ENCODE assay signal across 22 cellular contexts in genomic region chr9:133528001-133528886, GRCh38. TPM values are rescaled to one million over a fixed set of nuclear protein-coding genes. Genes with fewer than 3 reads are reported as not detected.
A peak's percentile ranks its signal among the peaks of the same experiment; 100 is the strongest.
DNase-seq lines count a peak whose midpoint lies in the region; ATAC-seq, FAIRE-seq and TF ChIP-seq lines count a peak whose summit lies in the region.
"Had no signal": no experiment of that assay in that cellular context is flagged by ENCODE, and none has a peak within 500 bp of the region (broad histone marks: within the 10 kb centered on the region; RNA-seq: fewer than 3 reads in every experiment).

No MANE protein-coding gene starts in this region.

- peak overlapping the region; percentile 52 for H2BK120ac ChIP-seq in H1 (replicated peaks; ENCODE audit: low read depth, low read length)

- no peak for DNase-seq in Right ventricle myocardium superior
- no peak for DNase-seq in right atrium auricular region (ENCODE audit: low spot score)
- no peak for DNase-seq in H1 (ENCODE audit: low read depth in 1 of 2, low spot score in 2 of 2)
- DNase-seq in neural progenitor cell (ENCODE audit: low spot score) = peak; percentile 53
- no peak for DNase-seq in activated CD4-positive, alpha-beta T cell treated with anti-CD3 and anti-CD28 coated beads, Interleukin-2, amount 50 U/mL, for 48 hours
- no peak for DNase-seq in lower leg skin (ENCODE audit: low spot score in 2 of 2)
- no peak for DNase-seq in kidney glomerular epithelial cell (lab: John Stamatoyannopoulos, UW)
- no peak for DNase-seq in Kasumi-1 (lab: John Stamatoyannopoulos, UW)
- DNase-seq: activated CD4-positive, CD25-positive, alpha-beta regulatory T cell treated with anti-CD3 and anti-CD28 coated beads, Interleukin-2, amount 50 U/mL, for 72 hours; cortex of kidney; GF-D8; NCI-H1694; NCI-H2227 treated with DMSO at 0.1 percent for 48 hours; PC-3 had no signal

- POLR2A ChIA-PET in H1 (lab: Charles Lee; ENCODE audit: partially characterized antibody) = interaction anchor here (1.6 to 3.0 kb wide), 3 partner anchors 10 to 69 kb away, joined by 4 to 11 read pairs (median 9); partner anchors contain the start of gene CACFD1

- TF ChIP-seq CTCF in right atrium auricular region (IDR thresholded peaks at IDR 0.05) = no peak
- TF ChIP-seq CTCF in H1 (IDR thresholded peaks at IDR 0.05; ENCODE audit: control extremely low read depth in 1 of 3, insufficient read depth in 1 of 3, low read depth in 1 of 3, low read length in 3 of 3) = no peak
- no peak for TF ChIP-seq CTCF in neural progenitor cell (IDR thresholded peaks at IDR 0.05)
- TF ChIP-seq CTCF in lower leg skin (IDR thresholded peaks at IDR 0.05) = no peak

- H3K14ac ChIP-seq in H1 (ENCODE audit: insufficient read length) = no peak overlapping the region

- H3K27me3 ChIP-seq in right atrium auricular region = no peaks in the 10 kb centered on the region
- peaks cover 0 to 7% (median 3%) of the 10 kb centered on the region in 4 experiments; a peak in 6 of 7 replicates for H3K27me3 ChIP-seq in H1 (replicated peaks in 1 of 4; ENCODE audit: control insufficient read depth in 3 of 4, extremely low read depth in 1 of 4, insufficient read depth in 3 of 4, low read length in 3 of 4)
- peaks cover 2% of the 10 kb centered on the region for H3K27me3 ChIP-seq in neural progenitor cell

- no peaks in the 10 kb centered on the region for H3K9me3 ChIP-seq in right atrium auricular region
- H3K9me3 ChIP-seq in H1 (ENCODE audit: insufficient read depth in 2 of 2, low read depth in 1 of 2, low read length in 1 of 2) = no peaks in the 10 kb centered on the region
- no peaks in the 10 kb centered on the region for H3K9me3 ChIP-seq in neural progenitor cell (ENCODE audit: low read depth)

- H3K18ac ChIP-seq in H1 (ENCODE audit: extremely low read depth, low read length) = peak overlapping the region; percentile 60

- no peaks in the 10 kb centered on the region for H3K9me3 Mint-ChIP-seq in neural progenitor cell
- H3K9me3 Mint-ChIP-seq: IgD-negative memory B cell; stimulated activated naive CD8-positive, alpha-beta T cell treated with anti-CD3 and anti-CD28 coated beads, Interleukin-15, Interleukin-2, amounts not matched to agents 100 ng/mL and 50 ng/mL, for 24 hours had no signal

- TF ChIP-seq RAD21 in H1 (IDR thresholded peaks at IDR 0.05 in 1 of 2, conservative IDR thresholded peaks at IDR 0.05 in 1 of 2; ENCODE audit: low read depth in 2 of 2, low read length in 2 of 2) = no peak; a peak in 1 of 4 replicates

- no peak overlapping the region for H3K23ac ChIP-seq in H1 (ENCODE audit: insufficient read length)

- H3K36me3 Mint-ChIP-seq in neural progenitor cell = no peaks in the 10 kb centered on the region
- H3K36me3 Mint-ChIP-seq: activated naive CD8-positive, alpha-beta T cell; brain; IgD-negative memory B cell had no signal

- no peaks in the 10 kb centered on the region for H3K79me1 ChIP-seq in H1 (ENCODE audit: low read depth, low read length)

- CTCF ChIA-PET in H1 (lab: Charles Lee; ENCODE audit: partially characterized antibody) = interaction anchor here (0.6 to 3.2 kb wide), 21 partner anchors 13 to 289 kb away, joined by 3 to 16 read pairs (median 4); no protein-coding TSS in a partner anchor

- no peak for TF ChIP-seq EP300 in H1 (IDR thresholded peaks at IDR 0.05; ENCODE audit: borderline replicate concordance in 1 of 2, low read depth in 2 of 2, low read length in 2 of 2)

- peak overlapping the region; percentile 18 for H4K5ac ChIP-seq in H1 (ENCODE audit: insufficient read length, low read depth, low read length)

- ATAC-seq in Right ventricle myocardium superior (ENCODE audit: poor library complexity) = peak; percentile 36
- ATAC-seq: PC-3 had no signal

- H3K4me3 ChIP-seq in right atrium auricular region (no peak overlapping the region), H1 (ENCODE audit: extremely low read depth in 1 of 4, insufficient read depth in 2 of 4, low read depth in 3 of 4, low read length in 4 of 4) (no peak overlapping the region; a peak in 1 of 8 replicates), neural progenitor cell (no peak overlapping the region), lower leg skin (ENCODE audit: low read depth, poor library complexity, severe bottlenecking) (no peak overlapping the region)

- H3K79me2 ChIP-seq in H1 (ENCODE audit: control insufficient read depth in 1 of 2, insufficient read depth in 2 of 2, low read length in 2 of 2) (no peaks in the 10 kb centered on the region), neural progenitor cell (ENCODE audit: low read depth) (no peaks in the 10 kb centered on the region)

- peaks cover 51% of the 10 kb centered on the region for H3K4me1 Mint-ChIP-seq in neural progenitor cell

- H2BK15ac ChIP-seq in H1 (ENCODE audit: low read length) = peak overlapping the region; percentile 88

- peaks cover 6% of the 10 kb centered on the region for H3F3A ChIP-seq in neural progenitor cell (ENCODE audit: low read depth)

- no peak for TF ChIP-seq POLR2A in H1 (IDR thresholded peaks at IDR 0.05; ENCODE audit: control extremely low read depth in 1 of 2, low read depth in 2 of 2, low read length in 2 of 2)
- no peak for TF ChIP-seq POLR2A in lower leg skin (IDR thresholded peaks at IDR 0.05)

- H2AK5ac ChIP-seq in H1 (ENCODE audit: low read depth, low read length) = 0 out of 2 replicates have a peak overlapping the region, but pooled peaks have one; percentile 91

- H2BK20ac ChIP-seq in H1 (ENCODE audit: low read length) = peak overlapping the region; percentile 97; the same call in 1 of the 2 replicates

- H3K27ac ChIP-seq in right atrium auricular region = no peak overlapping the region
- H3K27ac ChIP-seq in H1 (ENCODE audit: low read depth, low read length) = no peak overlapping the region
- H3K27ac ChIP-seq in neural progenitor cell = no peak overlapping the region

- peaks cover 0 to 42% of the 10 kb centered on the region in 2 donors for H3K4me1 ChIP-seq in right atrium auricular region
- H3K4me1 ChIP-seq in H1 (replicated peaks in 1 of 4; ENCODE audit: control insufficient read depth in 3 of 4, insufficient read depth in 4 of 4, low read length in 3 of 4) = peaks cover 4 to 36% (median 31%) of the 10 kb centered on the region in 4 experiments
- peaks cover 29% of the 10 kb centered on the region for H3K4me1 ChIP-seq in neural progenitor cell

- peak overlapping the region; percentile 55 for H3K4me3 Mint-ChIP-seq in neural progenitor cell
- H3K4me3 Mint-ChIP-seq: activated naive CD8-positive, alpha-beta T cell; IgD-negative memory B cell; stimulated activated naive CD8-positive, alpha-beta T cell treated with anti-CD3 and anti-CD28 coated beads, Interleukin-15, Interleukin-2, amounts not matched to agents 100 ng/mL and 50 ng/mL, for 24 hours had no signal

- no peak overlapping the region for H3K9ac ChIP-seq in H1 (replicated peaks in 1 of 4; ENCODE audit: extremely low read depth in 1 of 4, low read depth in 3 of 4, low read length in 3 of 4)
- no peak overlapping the region for H3K9ac ChIP-seq in neural progenitor cell

- peak overlapping the region; percentile 75; the same call in 1 of the 2 replicates for H2BK5ac ChIP-seq in H1 (ENCODE audit: low read depth, low read length)

- no peak overlapping the region for H4K8ac ChIP-seq in H1 (ENCODE audit: extremely low read depth, insufficient read depth, low read length)

- peak overlapping the region; percentile 70 for H3K4ac ChIP-seq in H1 (replicated peaks; ENCODE audit: insufficient read length, low read depth, low read length)

- intact Hi-C loops in Right ventricle myocardium superior (cut with DNase I) (no loop called here), lower leg skin (cut with DNase I; ENCODE audit: low total_unique reads) (no loop called here)

- WGBS in H1 (ENCODE audit: extremely low coverage in 1 of 2, insufficient coverage in 1 of 2, insufficient read length in 1 of 2, insufficient replicate concordance in 2 of 2, low coverage in 1 of 2, low lambda C conversion rate in 2 of 2, missing lambda C conversion rate in 1 of 2), 2 experiments = 56% methylated on average over 19 of the region's 22 CpGs; no CpG with 5 or more reads in 1 of the 2 experiments
- WGBS in lower leg skin, 2 donors = 47 to 66% methylated on average over 15 to 19 of the region's 22 CpGs

- peak overlapping the region; percentile 32 for H4K91ac ChIP-seq in H1 (replicated peaks; ENCODE audit: insufficient read length, low read length)

- H2AFZ ChIP-seq in H1 (ENCODE audit: low read length) (no peak overlapping the region), neural progenitor cell (replicated peaks) (no peak overlapping the region)

- H4K20me1 ChIP-seq in H1 (replicated peaks in 1 of 2; ENCODE audit: control insufficient read depth in 1 of 2, insufficient read depth in 2 of 2, low read length in 2 of 2) = no peaks in the 10 kb centered on the region
- H4K20me1 ChIP-seq in neural progenitor cell (ENCODE audit: low read depth) = no peaks in the 10 kb centered on the region

- H3K27me3 Mint-ChIP-seq in neural progenitor cell (ENCODE audit: insufficient read depth, low read depth) = peaks cover 6% of the 10 kb centered on the region
- H3K27me3 Mint-ChIP-seq: activated naive CD8-positive, alpha-beta T cell had no signal

- no peaks in the 10 kb centered on the region for H3K36me3 ChIP-seq in right atrium auricular region
- no peaks in the 10 kb centered on the region for H3K36me3 ChIP-seq in H1 (ENCODE audit: control insufficient read depth in 2 of 4, insufficient read depth in 4 of 4, low read length in 3 of 4)
- H3K36me3 ChIP-seq in neural progenitor cell = no peaks in the 10 kb centered on the region

- H3K4me2 ChIP-seq in H1 (ENCODE audit: insufficient read depth in 1 of 2, low read depth in 2 of 2, low read length in 2 of 2) (peak overlapping the region; percentile 43 to 48; a peak in 3 of 4 replicates), neural progenitor cell (peak overlapping the region; percentile 45)

- H3K56ac ChIP-seq in H1 (replicated peaks; ENCODE audit: insufficient read length, low read depth, low read length) = no peak overlapping the region

- no peak for FAIRE-seq in H1 (lab: Jason Lieb, UNC)
- FAIRE-seq: keratinocyte had no signal

- no peak overlapping the region for H3K27ac Mint-ChIP-seq in neural progenitor cell
- H3K27ac Mint-ChIP-seq: activated naive CD8-positive, alpha-beta T cell; stimulated activated naive CD8-positive, alpha-beta T cell treated with anti-CD3 and anti-CD28 coated beads, Interleukin-15, Interleukin-2, amounts not matched to agents 100 ng/mL and 50 ng/mL, for 24 hours had no signal

- H3K23me2 ChIP-seq in H1 (ENCODE audit: low read depth, low read length) = no peaks in the 10 kb centered on the region; the same call in 1 of the 2 replicates

- H2BK12ac ChIP-seq in H1 (ENCODE audit: low read depth, low read length) = peak overlapping the region; percentile 92; the same call in 1 of the 2 replicates

RNA-seq across cellular contexts. Expression of gene MYMK, which starts 3.5 kb away (rescaled TPM):
- total RNA-seq in Right ventricle myocardium superior (not detected), right atrium auricular region (not detected), neural progenitor cell (ENCODE audit: low replicate concordance) (not detected in 2 replicates), lower leg skin (not detected)
- total RNA-seq in H1 (2021; fragmentation: NEBNext Ultra II Directional; extraction: Animal tissue kit (Norgen Biotek cat#: 25700)) = not detected in 2 replicates
- 0.30 TPM in 1 of 2 replicates, not detected in the other for polyA plus RNA-seq in H1 (2011; rRNA removed)
- 0.23 TPM for polyA plus RNA-seq in H1 (2011; cell fraction: cytosol; rRNA removed)
- 0.30 TPM for polyA plus RNA-seq in H1 (2011; cell fraction: nucleus; rRNA removed)
- polyA plus RNA-seq in H1 (2012, experiment 1 of 2) = not detected in 4 replicates
- polyA plus RNA-seq in H1 (2012, experiment 2 of 2) = not detected
- polyA plus RNA-seq in H1 (2013, experiment 1 of 2) = not detected
- polyA plus RNA-seq in H1 (2013, experiment 2 of 2) = 0.09 TPM
- not detected in 2 replicates for polyA minus RNA-seq in H1 (2011; rRNA and poly(A)+ RNA removed)
- not detected for polyA minus RNA-seq in H1 (2011; cell fraction: cytosol; rRNA and poly(A)+ RNA removed)
- not detected for polyA minus RNA-seq in H1 (2011; cell fraction: nucleus; rRNA and poly(A)+ RNA removed)
- total RNA-seq: A673, PC-3, renal cortical epithelial cell, ureter had no signal
- polyA plus RNA-seq: IgD-negative memory B cell, keratinocyte had no signal

RNA-seq across cellular contexts. Expression of gene ADAMTSL2, which starts 6.3 kb away (rescaled TPM):
- total RNA-seq in Right ventricle myocardium superior = 8.1 TPM
- 10 to 100 TPM in 1 of 2 donors, 1 to 10 TPM in 1; 4.9 to 27.7 TPM for total RNA-seq in right atrium auricular region
- 0.69 and 0.74 TPM in 2 replicates for total RNA-seq in H1 (2021; fragmentation: NEBNext Ultra II Directional; extraction: Animal tissue kit (Norgen Biotek cat#: 25700))
- polyA plus RNA-seq in H1 (2011; rRNA removed) = 0.76 and 1.0 TPM in 2 replicates
- polyA plus RNA-seq in H1 (2011; cell fraction: cytosol; rRNA removed) = 0.79 TPM
- polyA plus RNA-seq in H1 (2011; cell fraction: nucleus; rRNA removed) = 2.6 TPM
- polyA plus RNA-seq in H1 (2012, experiment 1 of 2) = 0.29 to 1.0 TPM (median 0.65 TPM) in 4 replicates
- 0.41 TPM for polyA plus RNA-seq in H1 (2012, experiment 2 of 2)
- polyA plus RNA-seq in H1 (2013, experiment 1 of 2) = 0.39 TPM
- 0.29 TPM for polyA plus RNA-seq in H1 (2013, experiment 2 of 2)
- polyA minus RNA-seq in H1 (2011; rRNA and poly(A)+ RNA removed) = 0.13 and 0.73 TPM in 2 replicates
- 0.29 TPM for polyA minus RNA-seq in H1 (2011; cell fraction: cytosol; rRNA and poly(A)+ RNA removed)
- polyA minus RNA-seq in H1 (2011; cell fraction: nucleus; rRNA and poly(A)+ RNA removed) = 0.60 TPM
- 0.30 and 0.99 TPM in 2 replicates for total RNA-seq in neural progenitor cell (ENCODE audit: low replicate concordance)
- total RNA-seq in lower leg skin = 1 to 10 TPM in 1 of 4 donors, under 1 TPM in 2, not detected in 1; 0.08 to 1.5 (median 0.32) TPM
- total RNA-seq: PC-3 had no signal
- polyA plus RNA-seq: IgD-negative memory B cell, keratinocyte had no signal

RNA-seq across cellular contexts. Expression of gene SLC2A6, which starts 49.3 kb away (rescaled TPM):
- 2.9 TPM for total RNA-seq in Right ventricle myocardium superior
- 1 to 10 TPM; 4.3 to 5.2 TPM for total RNA-seq in right atrium auricular region
- 16.6 and 17.9 TPM in 2 replicates for total RNA-seq in H1 (2021; fragmentation: NEBNext Ultra II Directional; extraction: Animal tissue kit (Norgen Biotek cat#: 25700))
- 17.8 and 18.6 TPM in 2 replicates for polyA plus RNA-seq in H1 (2011; rRNA removed)
- polyA plus RNA-seq in H1 (2011; cell fraction: cytosol; rRNA removed) = 16.9 TPM
- 22.9 TPM for polyA plus RNA-seq in H1 (2011; cell fraction: nucleus; rRNA removed)
- 9.1 to 15.8 TPM (median 14.0 TPM) in 4 replicates for polyA plus RNA-seq in H1 (2012, experiment 1 of 2)
- polyA plus RNA-seq in H1 (2012, experiment 2 of 2) = 13.7 TPM
- 21.9 TPM for polyA plus RNA-seq in H1 (2013, experiment 1 of 2)
- 21.5 TPM for polyA plus RNA-seq in H1 (2013, experiment 2 of 2)
- 8.2 and 10.5 TPM in 2 replicates for polyA minus RNA-seq in H1 (2011; rRNA and poly(A)+ RNA removed)
- polyA minus RNA-seq in H1 (2011; cell fraction: cytosol; rRNA and poly(A)+ RNA removed) = 13.1 TPM
- polyA minus RNA-seq in H1 (2011; cell fraction: nucleus; rRNA and poly(A)+ RNA removed) = 23.1 TPM
- total RNA-seq in neural progenitor cell (ENCODE audit: low replicate concordance) = 2.3 and 8.8 TPM in 2 replicates
- total RNA-seq in lower leg skin = 1 to 10 TPM in 1 of 4 donors, under 1 TPM in 1, not detected in 2; 0.54 to 1.0 TPM
